In genomic region chr6:18963439-18963838, GRCh38 we compare ENCODE assay signal across 8 cellular contexts.
"Had no signal": no experiment of that assay in that cellular context is flagged by ENCODE, and none has a peak within 500 bp of the region (broad histone marks: within the 10 kb centered on the region; RNA-seq: fewer than 3 reads in every experiment).

No MANE protein-coding gene starts in this region.

- ATAC-seq: GM12878 had no signal

- H3K4me3 ChIP-seq: GM12878 had no signal

- DNase-seq: GDM1, GF-D8 had no signal

- FAIRE-seq: G401.6, GM12878, GM12891, GM12892, GM18507, GM19239 had no signal
